In genomic region chr17:27435431-27436070, GRCh38 we compare ENCODE assay signal across 7 cellular contexts. TPM values are rescaled to one million over a fixed set of nuclear protein-coding genes. Genes with fewer than 3 reads are reported as not detected.
A peak's percentile ranks its signal among the peaks of the same experiment; 100 is the strongest.
DNase-seq lines count a peak whose midpoint lies in the region; FAIRE-seq and TF ChIP-seq lines count a peak whose summit lies in the region.
"Not testable (repeated sequence)": the region's sequence is repeated elsewhere in the genome, so short reads cannot be mapped to it uniquely, and the experiment has no call there.

No MANE protein-coding gene starts in this region.

- FAIRE-seq in endometrium (lab: Jason Lieb, UNC), result peak; percentile 81

- H3K4me1 Mint-ChIP-seq in HFFc6 (ENCODE audit: low read depth), result not testable (repeated sequence)

- H4K20me1 ChIP-seq in smooth muscle cell (ENCODE audit: low read depth), result not testable (repeated sequence)

- DNase-seq in AG09309 (ENCODE audit: low read depth) (peak; percentile 44), GM03348 (ENCODE audit: low spot score) (peak; percentile 39), HFFc6 (peak; percentile 57), SJSA1 (ENCODE audit: low read depth in 1 of 2, low spot score in 2 of 2) (peak in 1 of 2 experiments; percentile 59), fibroblast of villous mesenchyme (ENCODE audit: low read depth) (peak; percentile 93)
- not testable (repeated sequence) for DNase-seq in smooth muscle cell (lab: John Stamatoyannopoulos, UW; ENCODE audit: unreplicated experiment)

- peaks cover 24% of the 10 kb centered on the region for H3K4me1 ChIP-seq in SJSA1 (replicated peaks)
- H3K4me1 ChIP-seq in smooth muscle cell (ENCODE audit: low read depth), result not testable (repeated sequence)

- not testable (repeated sequence) for H3K4me2 ChIP-seq in smooth muscle cell

- not testable (repeated sequence) for H3K9me3 ChIP-seq in SJSA1 (replicated peaks); smooth muscle cell (replicated peaks; ENCODE audit: low read depth)

- H3K36me3 Mint-ChIP-seq in HFFc6 (ENCODE audit: low read depth), result not testable (repeated sequence)

- not testable (repeated sequence) for H3F3A ChIP-seq in smooth muscle cell (ENCODE audit: low read depth)

- not testable (repeated sequence) for H3K27ac Mint-ChIP-seq in HFFc6

- not testable (repeated sequence) for H3K36me3 ChIP-seq in SJSA1; smooth muscle cell (ENCODE audit: low read depth)

- not testable (repeated sequence) for TF ChIP-seq CTCF in AG09309 (IDR thresholded peaks at IDR 0.05; ENCODE audit: control insufficient read depth, insufficient read depth, low read depth, low read length, missing control alignments); HFFc6 (IDR thresholded peaks at IDR 0.05); fibroblast of villous mesenchyme (IDR thresholded peaks at IDR 0.05; ENCODE audit: insufficient read depth, low read depth, low read length); smooth muscle cell (IDR thresholded peaks at IDR 0.05; ENCODE audit: borderline replicate concordance, insufficient read depth, poor library complexity, severe bottlenecking)

- H3K4me3 ChIP-seq in AG09309 (ENCODE audit: control insufficient read depth, low read depth, low read length); SJSA1; fibroblast of villous mesenchyme (ENCODE audit: low read depth, low read length); smooth muscle cell: not testable (repeated sequence)

- not testable (repeated sequence) for H3K27me3 ChIP-seq in SJSA1 (replicated peaks); smooth muscle cell (ENCODE audit: low read depth)

- not testable (repeated sequence) for H3K9me3 Mint-ChIP-seq in HFFc6

- H3K9ac ChIP-seq in smooth muscle cell (ENCODE audit: low read depth), result not testable (repeated sequence)

- H2AFZ ChIP-seq in smooth muscle cell (ENCODE audit: low read depth), result not testable (repeated sequence)

- not testable (repeated sequence) for H3K4me3 Mint-ChIP-seq in HFFc6

- WGBS in smooth muscle cell (ENCODE audit: low lambda C conversion rate), result 68% methylated on average over 6 of the region's 6 CpGs

- H3K27ac ChIP-seq in SJSA1 (peak overlapping the region; percentile 58), smooth muscle cell (ENCODE audit: low read depth) (peak overlapping the region; percentile 28)

- not testable (repeated sequence) for H3K79me2 ChIP-seq in smooth muscle cell (ENCODE audit: low read depth)

- H3K27me3 Mint-ChIP-seq in HFFc6 (ENCODE audit: insufficient read depth), result not testable (repeated sequence)

RNA-seq across cellular contexts. Expression of gene KSR1, which starts 20.7 kb away (rescaled TPM):
- total RNA-seq in HFFc6 (2021; fragmentation: NEBNext Ultra II Directional; extraction: Animal tissue kit (Norgen Biotek cat#: 25700)), result 1 to 10 TPM; 1.9 to 4.9 (median 3.6) TPM
- 5.9 and 7.7 TPM in 2 replicates for total RNA-seq in SJSA1 (2014; rRNA removed; shearing (Covaris generic))
- total RNA-seq in fibroblast of villous mesenchyme, result 15.5 and 34.1 TPM in 2 replicates
- 65.1 and 69.2 TPM in 2 replicates for total RNA-seq in smooth muscle cell
- polyA plus RNA-seq in smooth muscle cell, result 40.4 and 53.2 TPM in 2 replicates
